8 cellular contexts compared by ENCODE assay signal in genomic region chr1:234963904-234964702, GRCh38.
DNase-seq lines count a peak whose midpoint lies in the region; ATAC-seq and TF ChIP-seq lines count a peak whose summit lies in the region.

No MANE protein-coding gene starts in this region.

- peak overlapping the region; percentile 97 for H3K27ac Mint-ChIP-seq in activated naive CD4-positive, alpha-beta T cell treated with anti-CD3 and anti-CD28 coated beads for 36 hours

- H3K4me1 ChIP-seq in muscle layer of colon (ENCODE audit: insufficient read depth, low read length) (peaks cover 53% of the 10 kb centered on the region), uterus (peaks cover 3 to 7% of the 10 kb centered on the region in 2 donors)

- H3K27me3 ChIP-seq in muscle layer of colon (ENCODE audit: control insufficient read depth in 1 of 2, insufficient read depth in 2 of 2, low read length in 2 of 2) (no peaks in the 10 kb centered on the region), uterus (no peaks in the 10 kb centered on the region)

- TF ChIP-seq CTCF in uterus (IDR thresholded peaks at IDR 0.05): no peak

- peaks cover 73% of the 10 kb centered on the region for H3K4me1 Mint-ChIP-seq in activated naive CD4-positive, alpha-beta T cell treated with anti-CD3 and anti-CD28 coated beads for 36 hours (ENCODE audit: low read depth)

- H3K9me3 ChIP-seq in muscle layer of colon (ENCODE audit: low read length) (no peaks in the 10 kb centered on the region), uterus (no peaks in the 10 kb centered on the region)

- CTCF ChIA-PET in activated naive CD4-positive, alpha-beta T cell treated with anti-CD3 and anti-CD28 coated beads for 36 hours (lab: Charles Lee): interaction anchor here (1.5 kb wide), 1 partner anchor 353 kb away, joined by 3 read pairs; no protein-coding TSS in a partner anchor

- no peak for TF ChIP-seq POLR2A in uterus (IDR thresholded peaks at IDR 0.05)

- no peaks in the 10 kb centered on the region for H3K36me3 Mint-ChIP-seq in activated naive CD4-positive, alpha-beta T cell treated with anti-CD3 and anti-CD28 coated beads for 36 hours (ENCODE audit: low read depth)

- no peaks in the 10 kb centered on the region for H3K27me3 Mint-ChIP-seq in activated naive CD4-positive, alpha-beta T cell treated with anti-CD3 and anti-CD28 coated beads for 36 hours (ENCODE audit: low read depth)

- peak overlapping the region; percentile 72 for H3K27ac ChIP-seq in cingulate gyrus (ENCODE audit: low read depth, low read length)
- H3K27ac ChIP-seq in muscle layer of colon (ENCODE audit: low read depth, low read length): peak overlapping the region; percentile 38
- H3K27ac ChIP-seq in uterus: peak overlapping the region; percentile 78 to 89

- ATAC-seq in HG02885 (IDR thresholded peaks at IDR 0.05; ENCODE audit: poor library complexity, unreplicated experiment) (no peak), GM19324 (IDR thresholded peaks at IDR 0.05; ENCODE audit: low FRiP score, unreplicated experiment) (no peak)

- no peak for DNase-seq in activated naive CD4-positive, alpha-beta T cell treated with anti-CD3 and anti-CD28 coated beads for 36 hours
- no peak for DNase-seq in activated naive CD4-positive, alpha-beta T cell (lab: John Stamatoyannopoulos, UW)
- no peak for DNase-seq in uterus
- DNase-seq in medulla oblongata (ENCODE audit: extremely low spot score): no peak

- H3K4me3 Mint-ChIP-seq in activated naive CD4-positive, alpha-beta T cell treated with anti-CD3 and anti-CD28 coated beads for 36 hours: no peak overlapping the region

- H3K4me3 ChIP-seq in muscle layer of colon (ENCODE audit: low read depth in 1 of 2, low read length in 2 of 2) (no peak overlapping the region), uterus (no peak overlapping the region)

- intact Hi-C loops in activated naive CD4-positive, alpha-beta T cell treated with anti-CD3 and anti-CD28 coated beads for 36 hours (cut with micrococcal nuclease): loop anchor here (1.0 to 5.0 kb wide), 15 partner anchors 7 to 557 kb away; partner anchors contain the start of genes ARID4B and GGPS1
- intact Hi-C loops in uterus (cut with DNase I; ENCODE audit: low total_unique reads): no loop called here

- H3K9me3 Mint-ChIP-seq in activated naive CD4-positive, alpha-beta T cell treated with anti-CD3 and anti-CD28 coated beads for 36 hours: no peaks in the 10 kb centered on the region

- H3K36me3 ChIP-seq in muscle layer of colon (ENCODE audit: insufficient read depth, low read length): no peaks in the 10 kb centered on the region
- no peaks in the 10 kb centered on the region for H3K36me3 ChIP-seq in uterus

- H3K9ac ChIP-seq in muscle layer of colon (ENCODE audit: low read length): no peak overlapping the region
